ENCODE assay signal across 8 cellular contexts in genomic region chr17:410674-411401, GRCh38. TPM values are rescaled to one million over a fixed set of nuclear protein-coding genes. Genes with fewer than 3 reads are reported as not detected.
DNase-seq lines count a peak whose midpoint lies in the region; ATAC-seq and TF ChIP-seq lines count a peak whose summit lies in the region.

No MANE protein-coding gene starts in this region.

- H3K4me3 ChIP-seq in esophagus muscularis mucosa (peak overlapping the region; percentile 79 to 97 (median 88)), neural cell (ENCODE audit: low read length) (peak overlapping the region; percentile 97)

- TF ChIP-seq CTCF in esophagus muscularis mucosa (IDR thresholded peaks at IDR 0.05): no peak
- no peak for TF ChIP-seq CTCF in neural cell (IDR thresholded peaks at IDR 0.05; ENCODE audit: poor library complexity, severe bottlenecking)

- H3K4me2 ChIP-seq in neural cell (ENCODE audit: low read length): peak overlapping the region; percentile 73

- H4K20me1 ChIP-seq in neural cell (ENCODE audit: insufficient read depth): no peaks in the 10 kb centered on the region

- TF ChIP-seq RAD21 in neural cell (conservative IDR thresholded peaks at IDR 0.05): no peak

- H2AFZ ChIP-seq in neural cell (ENCODE audit: low read depth, low read length): peak overlapping the region; percentile 70

- TF ChIP-seq POLR2A in esophagus muscularis mucosa (IDR thresholded peaks at IDR 0.05; ENCODE audit: low read depth): no peak

- H3K9me2 ChIP-seq in neural cell (ENCODE audit: insufficient read depth, low read length): no peaks in the 10 kb centered on the region

- no peaks in the 10 kb centered on the region for H3K27me3 ChIP-seq in esophagus muscularis mucosa
- no peaks in the 10 kb centered on the region for H3K27me3 ChIP-seq in neural cell (ENCODE audit: insufficient read depth, low read depth, low read length)

- no peaks in the 10 kb centered on the region for H3K9me3 ChIP-seq in esophagus muscularis mucosa
- H3K9me3 ChIP-seq in neural cell (ENCODE audit: low read length): no peaks in the 10 kb centered on the region

- peak overlapping the region; percentile 91 for H3K9ac ChIP-seq in neural cell (ENCODE audit: low read length)

- whole genome bisulfite sequencing in esophagus muscularis mucosa: 33% methylated on average over 14 of the region's 20 CpGs

- no peak for TF ChIP-seq EP300 in esophagus muscularis mucosa (IDR thresholded peaks at IDR 0.05)
- TF ChIP-seq EP300 in neural cell (conservative IDR thresholded peaks at IDR 0.05; ENCODE audit: poor library complexity, severe bottlenecking): no peak

- H3F3A ChIP-seq in neural cell (ENCODE audit: insufficient read depth, low read length, poor library complexity, severe bottlenecking): no peaks in the 10 kb centered on the region

- peaks cover 0 to 19% (median 7%) of the 10 kb centered on the region in 4 donors for H3K36me3 ChIP-seq in esophagus muscularis mucosa
- no peaks in the 10 kb centered on the region for H3K36me3 ChIP-seq in neural cell (ENCODE audit: insufficient read depth, low read length)

- intact Hi-C loops in esophagus muscularis mucosa (cut with DNase I): no loop called here

- peak; percentile 6 for ATAC-seq in GM19328 (IDR thresholded peaks at IDR 0.05; ENCODE audit: unreplicated experiment)

- H3K27ac ChIP-seq in esophagus muscularis mucosa (replicated peaks in 1 of 4): peak overlapping the region; percentile 71 to 86 (median 72)
- H3K27ac ChIP-seq in neural cell (ENCODE audit: low read length): peak overlapping the region; percentile 81

- DNase-seq in M059J (ENCODE audit: low read depth) (peak; percentile 17), esophagus muscularis mucosa (ENCODE audit: extremely low spot score) (no peak), AG08396 (ENCODE audit: low spot score) (no peak), CD1c-positive myeloid dendritic cell (ENCODE audit: extremely low spot score) (no peak), mesenteric fat pad (ENCODE audit: low spot score) (no peak)
- peak; percentile 62 for DNase-seq in activated CD8-positive, alpha-beta memory T cell treated with anti-CD3 and anti-CD28 coated beads, Interleukin-2, amount 50 U/mL, for 4 hours

- peaks cover 3% of the 10 kb centered on the region for H3K79me2 ChIP-seq in neural cell (replicated peaks; ENCODE audit: insufficient read depth, low read length)

- peaks cover 15 to 30% (median 29%) of the 10 kb centered on the region in 4 donors for H3K4me1 ChIP-seq in esophagus muscularis mucosa

TF ChIP-seq in neural cell, 6 proteins besides CTCF, POLR2A, EP300 and RAD21:
- peak; percentile 20 for TF ChIP-seq REST (IDR thresholded peaks at IDR 0.05; ENCODE audit: borderline replicate concordance)
- peak; percentile 23 for TF ChIP-seq TAF1 (IDR thresholded peaks at IDR 0.05; ENCODE audit: low read depth)
- no peak for TF ChIP-seq SMC3 (conservative IDR thresholded peaks at IDR 0.05; ENCODE audit: poor library complexity)
TF ChIP-seq in neural cell: peak in this region for 2.

RNA-seq across cellular contexts. Expression of gene RFLNB, which starts 34.9 kb away (rescaled TPM):
- total RNA-seq in M059J (2014; rRNA removed; shearing (Covaris generic)): 24.0 and 42.1 TPM in 2 replicates
- 10 to 100 TPM; 18.3 to 35.3 (median 28.8) TPM for total RNA-seq in esophagus muscularis mucosa
- 1.8 and 2.1 TPM in 2 replicates for polyA plus RNA-seq in neural cell
- polyA minus RNA-seq in neural cell: 1.7 and 2.4 TPM in 2 replicates
- total RNA-seq in mesenteric fat pad: 54.7 TPM

RNA-seq across cellular contexts. Expression of gene RPH3AL, which starts 58.2 kb away (rescaled TPM):
- 0.81 and 5.5 TPM in 2 replicates for total RNA-seq in M059J (2014; rRNA removed; shearing (Covaris generic))
- total RNA-seq in esophagus muscularis mucosa (10 to 100 TPM in 3 of 4 donors, 1 to 10 TPM in 1; 8.7 to 21.0 (median 14.8) TPM), mesenteric fat pad (31.5 TPM)
- polyA plus RNA-seq in neural cell: 0.84 and 0.87 TPM in 2 replicates
- 2.9 and 4.2 TPM in 2 replicates for polyA minus RNA-seq in neural cell

Comparison
In these comparisons a context has a peak if more than half of its experiments do, and no peak if none do; other contexts are left out.
1. DNase-seq: peak in M059J (single experiment) and activated CD8-positive, alpha-beta memory T cell treated with anti-CD3 and anti-CD28 coated beads, Interleukin-2, amount 50 U/mL, for 4 hours (single experiment); none in esophagus muscularis mucosa (single experiment), AG08396 (single experiment), CD1c-positive myeloid dendritic cell (single experiment) and mesenteric fat pad (single experiment).